Comparison of ENCODE assay signal across 14 cellular contexts in genomic region chr11:128891912-128892398, GRCh38. TPM values are rescaled to one million over a fixed set of nuclear protein-coding genes. Genes with fewer than 3 reads are reported as not detected.
DNase-seq lines count a peak whose midpoint lies in the region; ATAC-seq and TF ChIP-seq lines count a peak whose summit lies in the region.
"Had no signal": no experiment of that assay in that cellular context is flagged by ENCODE, and none has a peak within 500 bp of the region (broad histone marks: within the 10 kb centered on the region; RNA-seq: fewer than 3 reads in every experiment).

No MANE protein-coding gene starts in this region.

- POLR2A ChIA-PET in activated CD4-positive, alpha-beta T cell treated with anti-CD3 and anti-CD28 coated beads, Interleukin-2, amount 10 ng/mL, durations not matched to agents 7 days and 5 days (lab: Charles Lee) = no interaction called here

- DNase-seq in SJCRH30 = no peak
- DNase-seq in coronary artery (ENCODE audit: low spot score) = no peak
- DNase-seq in medulla oblongata (ENCODE audit: extremely low spot score) = peak; percentile 51
- DNase-seq in substantia nigra (lab: John Stamatoyannopoulos, UW) = peak in 4 of 49 donors; percentile 9 to 15 (median 13)
- DNase-seq in NCI-H1417 (lab: John Stamatoyannopoulos, UW) = no peak
- DNase-seq in activated CD4-positive, alpha-beta T cell treated with anti-CD3 and anti-CD28 coated beads, Interleukin-2, amount 10 ng/mL, durations not matched to agents 7 days and 5 days = no peak
- DNase-seq in lower leg skin (ENCODE audit: low spot score in 2 of 2) = no peak
- DNase-seq: activated CD4-positive, alpha-beta T cell treated with anti-CD3 and anti-CD28 coated beads for 36 hours; activated effector memory CD4-positive, alpha-beta T cell treated with Interleukin-2 at 50 U/mL for 16 hours; DMS79; NCI-H748 treated with DMSO at 0.1 percent for 48 hours; stimulated activated CD8-positive, alpha-beta memory T cell treated with anti-CD3 and anti-CD28 coated beads, Interleukin-4, amount 100 ng/mL, for 48 hours had no signal

- H3K36me3 ChIP-seq in SJCRH30 = no peaks in the 10 kb centered on the region

- no peaks in the 10 kb centered on the region for H3K27me3 ChIP-seq in SJCRH30

- no peak for TF ChIP-seq POLR2A in lower leg skin (IDR thresholded peaks at IDR 0.05)

- CTCF ChIA-PET in activated CD4-positive, alpha-beta T cell treated with anti-CD3 and anti-CD28 coated beads, Interleukin-2, amount 10 ng/mL, durations not matched to agents 7 days and 5 days (lab: Charles Lee) = interaction anchor here (1.0 to 2.1 kb wide), 2 partner anchors 11 to 16 kb away, joined by 4 read pairs; no protein-coding TSS in a partner anchor

- peak overlapping the region; percentile 72 for H3K4me3 ChIP-seq in SJCRH30
- peak overlapping the region; percentile 79 for H3K4me3 ChIP-seq in coronary artery
- H3K4me3 ChIP-seq in lower leg skin (ENCODE audit: low read depth, poor library complexity, severe bottlenecking) = no peak overlapping the region
- H3K4me3 ChIP-seq: SK-N-MC had no signal

- WGBS in lower leg skin, 2 donors = 51 to 63% methylated on average over 6 of the region's 6 CpGs

- TF ChIP-seq CTCF in coronary artery (IDR thresholded peaks at IDR 0.05) = no peak
- TF ChIP-seq CTCF in lower leg skin (IDR thresholded peaks at IDR 0.05) = no peak

- H3K4me3 Mint-ChIP-seq in activated CD4-positive, alpha-beta T cell treated with anti-CD3 and anti-CD28 coated beads, Interleukin-2, amount 10 ng/mL, durations not matched to agents 7 days and 5 days = no peak overlapping the region
- H3K4me3 Mint-ChIP-seq: activated CD4-positive, alpha-beta T cell treated with anti-CD3 and anti-CD28 coated beads for 36 hours had no signal

- H3K27ac Mint-ChIP-seq in activated CD4-positive, alpha-beta T cell treated with anti-CD3 and anti-CD28 coated beads, Interleukin-2, amount 10 ng/mL, durations not matched to agents 7 days and 5 days = no peak overlapping the region
- H3K27ac Mint-ChIP-seq: activated CD4-positive, alpha-beta T cell treated with anti-CD3 and anti-CD28 coated beads for 36 hours had no signal

- intact Hi-C loops in lower leg skin (cut with DNase I; ENCODE audit: low total_unique reads) = no loop called here

- H3K27ac ChIP-seq in SJCRH30 (peak overlapping the region; percentile 4; the same call in 1 of the 2 replicates), coronary artery (no peak overlapping the region), substantia nigra (ENCODE audit: low read depth, low read length, poor library complexity, severe bottlenecking) (peak overlapping the region; percentile 10)
- H3K27ac ChIP-seq: SK-N-MC had no signal

- peaks cover 18% of the 10 kb centered on the region for H3K4me1 Mint-ChIP-seq in activated CD4-positive, alpha-beta T cell treated with anti-CD3 and anti-CD28 coated beads, Interleukin-2, amount 10 ng/mL, durations not matched to agents 7 days and 5 days

- peaks cover 64% of the 10 kb centered on the region for H3K27me3 Mint-ChIP-seq in activated CD4-positive, alpha-beta T cell treated with anti-CD3 and anti-CD28 coated beads, Interleukin-2, amount 10 ng/mL, durations not matched to agents 7 days and 5 days

- peaks cover 10% of the 10 kb centered on the region for H3K4me1 ChIP-seq in SJCRH30

- H3K9me3 Mint-ChIP-seq in activated CD4-positive, alpha-beta T cell treated with anti-CD3 and anti-CD28 coated beads, Interleukin-2, amount 10 ng/mL, durations not matched to agents 7 days and 5 days = no peaks in the 10 kb centered on the region

- no peak for ATAC-seq in GM21717 (IDR thresholded peaks at IDR 0.05; ENCODE audit: unreplicated experiment)

- H3K9me3 ChIP-seq in SJCRH30 (replicated peaks) = no peaks in the 10 kb centered on the region

- no peaks in the 10 kb centered on the region for H3K36me3 Mint-ChIP-seq in activated CD4-positive, alpha-beta T cell treated with anti-CD3 and anti-CD28 coated beads, Interleukin-2, amount 10 ng/mL, durations not matched to agents 7 days and 5 days (ENCODE audit: low read depth)

RNA-seq across cellular contexts. Expression of gene KCNJ5, which starts 0.8 kb away (rescaled TPM):
- 3.1 and 3.2 TPM in 2 replicates for total RNA-seq in SJCRH30 (2014; rRNA removed; shearing (Covaris generic))
- total RNA-seq in activated CD4-positive, alpha-beta T cell treated with anti-CD3 and anti-CD28 coated beads, Interleukin-2, amount 10 ng/mL, durations not matched to agents 7 days and 5 days = not detected
- total RNA-seq in lower leg skin = 1 to 10 TPM in 1 of 4 donors, under 1 TPM in 2, not detected in 1; 0.15 to 1.0 (median 0.59) TPM
- total RNA-seq: activated CD4-positive, alpha-beta T cell treated with anti-CD3 and anti-CD28 coated beads for 36 hours had no signal

RNA-seq across cellular contexts. Expression of gene KCNJ1, which starts 24.9 kb away (rescaled TPM):
- not detected in 2 replicates for total RNA-seq in SJCRH30 (2014; rRNA removed; shearing (Covaris generic))
- total RNA-seq in activated CD4-positive, alpha-beta T cell treated with anti-CD3 and anti-CD28 coated beads, Interleukin-2, amount 10 ng/mL, durations not matched to agents 7 days and 5 days = not detected
- total RNA-seq in lower leg skin = under 1 TPM in 3 of 4 donors, not detected in 1; 0.10 to 0.88 (median 0.42) TPM
- total RNA-seq: activated CD4-positive, alpha-beta T cell treated with anti-CD3 and anti-CD28 coated beads for 36 hours had no signal

RNA-seq across cellular contexts. Expression of gene TP53AIP1, which starts 50.7 kb away (rescaled TPM):
- 0.03 TPM in 1 of 2 replicates, not detected in the other for total RNA-seq in SJCRH30 (2014; rRNA removed; shearing (Covaris generic))
- not detected for total RNA-seq in activated CD4-positive, alpha-beta T cell treated with anti-CD3 and anti-CD28 coated beads, Interleukin-2, amount 10 ng/mL, durations not matched to agents 7 days and 5 days
- total RNA-seq in lower leg skin = 10 to 100 TPM in 3 of 4 donors, 1 to 10 TPM in 1; 9.2 to 17.3 (median 16.2) TPM
- total RNA-seq: activated CD4-positive, alpha-beta T cell treated with anti-CD3 and anti-CD28 coated beads for 36 hours had no signal

Comparison
In these comparisons a context has a peak if more than half of its experiments do, and no peak if none do; other contexts are left out.
1. H3K27ac ChIP-seq: peak in SJCRH30 (single experiment) and substantia nigra (single experiment); none in coronary artery (0 of 2).